In genomic region chr7:43758029-43758860, GRCh38 we compare ENCODE assay signal across 1 cellular context.
A peak's percentile ranks its signal among the peaks of the same experiment; 100 is the strongest.
TF ChIP-seq lines count a peak whose summit lies in the region.

A gene with protein sequence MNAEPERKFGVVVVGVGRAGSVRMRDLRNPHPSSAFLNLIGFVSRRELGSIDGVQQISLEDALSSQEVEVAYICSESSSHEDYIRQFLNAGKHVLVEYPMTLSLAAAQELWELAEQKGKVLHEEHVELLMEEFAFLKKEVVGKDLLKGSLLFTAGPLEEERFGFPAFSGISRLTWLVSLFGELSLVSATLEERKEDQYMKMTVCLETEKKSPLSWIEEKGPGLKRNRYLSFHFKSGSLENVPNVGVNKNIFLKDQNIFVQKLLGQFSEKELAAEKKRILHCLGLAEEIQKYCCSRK (plus strand): TSS chr7:43758680. CDS start chr7:43771159, 12,479 bp downstream.

TF ChIP-seq in K562, 482 proteins besides CTCF, POLR2A, EP300 and RAD21 (continued from another document):
- TF ChIP-seq, protein P1, sequence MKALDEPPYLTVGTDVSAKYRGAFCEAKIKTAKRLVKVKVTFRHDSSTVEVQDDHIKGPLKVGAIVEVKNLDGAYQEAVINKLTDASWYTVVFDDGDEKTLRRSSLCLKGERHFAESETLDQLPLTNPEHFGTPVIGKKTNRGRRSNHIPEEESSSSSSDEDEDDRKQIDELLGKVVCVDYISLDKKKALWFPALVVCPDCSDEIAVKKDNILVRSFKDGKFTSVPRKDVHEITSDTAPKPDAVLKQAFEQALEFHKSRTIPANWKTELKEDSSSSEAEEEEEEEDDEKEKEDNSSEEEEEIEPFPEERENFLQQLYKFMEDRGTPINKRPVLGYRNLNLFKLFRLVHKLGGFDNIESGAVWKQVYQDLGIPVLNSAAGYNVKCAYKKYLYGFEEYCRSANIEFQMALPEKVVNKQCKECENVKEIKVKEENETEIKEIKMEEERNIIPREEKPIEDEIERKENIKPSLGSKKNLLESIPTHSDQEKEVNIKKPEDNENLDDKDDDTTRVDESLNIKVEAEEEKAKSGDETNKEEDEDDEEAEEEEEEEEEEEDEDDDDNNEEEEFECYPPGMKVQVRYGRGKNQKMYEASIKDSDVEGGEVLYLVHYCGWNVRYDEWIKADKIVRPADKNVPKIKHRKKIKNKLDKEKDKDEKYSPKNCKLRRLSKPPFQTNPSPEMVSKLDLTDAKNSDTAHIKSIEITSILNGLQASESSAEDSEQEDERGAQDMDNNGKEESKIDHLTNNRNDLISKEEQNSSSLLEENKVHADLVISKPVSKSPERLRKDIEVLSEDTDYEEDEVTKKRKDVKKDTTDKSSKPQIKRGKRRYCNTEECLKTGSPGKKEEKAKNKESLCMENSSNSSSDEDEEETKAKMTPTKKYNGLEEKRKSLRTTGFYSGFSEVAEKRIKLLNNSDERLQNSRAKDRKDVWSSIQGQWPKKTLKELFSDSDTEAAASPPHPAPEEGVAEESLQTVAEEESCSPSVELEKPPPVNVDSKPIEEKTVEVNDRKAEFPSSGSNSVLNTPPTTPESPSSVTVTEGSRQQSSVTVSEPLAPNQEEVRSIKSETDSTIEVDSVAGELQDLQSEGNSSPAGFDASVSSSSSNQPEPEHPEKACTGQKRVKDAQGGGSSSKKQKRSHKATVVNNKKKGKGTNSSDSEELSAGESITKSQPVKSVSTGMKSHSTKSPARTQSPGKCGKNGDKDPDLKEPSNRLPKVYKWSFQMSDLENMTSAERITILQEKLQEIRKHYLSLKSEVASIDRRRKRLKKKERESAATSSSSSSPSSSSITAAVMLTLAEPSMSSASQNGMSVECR (CRISPR knock-in tag; IDR thresholded peaks at IDR 0.05) = 0 out of 2 replicates have a peak, but pooled peaks have one; percentile 9
- TF ChIP-seq, protein P2, sequence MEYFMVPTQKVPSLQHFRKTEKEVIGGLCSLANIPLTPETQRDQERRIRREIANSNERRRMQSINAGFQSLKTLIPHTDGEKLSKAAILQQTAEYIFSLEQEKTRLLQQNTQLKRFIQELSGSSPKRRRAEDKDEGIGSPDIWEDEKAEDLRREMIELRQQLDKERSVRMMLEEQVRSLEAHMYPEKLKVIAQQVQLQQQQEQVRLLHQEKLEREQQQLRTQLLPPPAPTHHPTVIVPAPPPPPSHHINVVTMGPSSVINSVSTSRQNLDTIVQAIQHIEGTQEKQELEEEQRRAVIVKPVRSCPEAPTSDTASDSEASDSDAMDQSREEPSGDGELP (CRISPR knock-in tag; IDR thresholded peaks at IDR 0.05; ENCODE audit: borderline replicate concordance) = peak; percentile 8; the same call in 1 of the 2 replicates
- no peak for TF ChIP-seq ZNF561 (CRISPR knock-in tag; conservative IDR thresholded peaks at IDR 0.05)
- no peak for TF ChIP-seq MAFG (tag; conservative IDR thresholded peaks at IDR 0.05)
- TF ChIP-seq PTBP1 (IDR thresholded peaks at IDR 0.05; ENCODE audit: low read depth, low read length) = no peak
- TF ChIP-seq CBX3 (IDR thresholded peaks at IDR 0.05; ENCODE audit: borderline replicate concordance in 1 of 2, low read length in 2 of 2) = no peak
- TF ChIP-seq MYC (IDR thresholded peaks at IDR 0.05; ENCODE audit: low read depth, low read length) = peak; percentile 79
- TF ChIP-seq MYC (CRISPR knock-in tag; IDR thresholded peaks at IDR 0.05; ENCODE audit: borderline replicate concordance, low read depth) = peak; percentile 77; the same call in 1 of the 2 replicates
- TF ChIP-seq TBL1XR1 (IDR thresholded peaks at IDR 0.05; ENCODE audit: low read length in 2 of 2) = 0 out of 4 replicates have a peak, but pooled peaks of 1 of the 2 experiments have one; percentile 20
- no peak for TF ChIP-seq NFIC (IDR thresholded peaks at IDR 0.05)
- peak in 2 of 3 experiments; percentile 1 to 11 for TF ChIP-seq YY1 (IDR thresholded peaks at IDR 0.05; ENCODE audit: borderline replicate concordance in 1 of 3, control insufficient read depth in 1 of 3, extremely low read depth in 1 of 3, insufficient read depth in 3 of 3, insufficient read length in 1 of 3, insufficient replicate concordance in 2 of 3, low read depth in 1 of 3, low read length in 2 of 3)
- TF ChIP-seq NUFIP1 (IDR thresholded peaks at IDR 0.05; ENCODE audit: partially characterized antibody) = no peak
- no peak for TF ChIP-seq TCFL5 (CRISPR knock-in tag; conservative IDR thresholded peaks at IDR 0.05)
- no peak; the same call in 1 of the 2 replicates for TF ChIP-seq ZBTB1 (CRISPR knock-in tag; IDR thresholded peaks at IDR 0.05; ENCODE audit: borderline replicate concordance, low read depth)
- TF ChIP-seq SMARCA5 (IDR thresholded peaks at IDR 0.05) = no peak
- peak; percentile 57; the same call in 1 of the 2 replicates for TF ChIP-seq L3MBTL2 (IDR thresholded peaks at IDR 0.05)
- TF ChIP-seq CCNT2 (IDR thresholded peaks at IDR 0.05; ENCODE audit: borderline replicate concordance, extremely low read depth, insufficient read length, low read depth, low read length) = peak; percentile 19
- no peak for TF ChIP-seq YBX1 (IDR thresholded peaks at IDR 0.05)
- no peak for TF ChIP-seq FOXJ3 (CRISPR knock-in tag; IDR thresholded peaks at IDR 0.05)
- no peak for TF ChIP-seq CBFA2T3 (IDR thresholded peaks at IDR 0.05)
- 0 out of 2 replicates have a peak, but pooled peaks have one; percentile 41 for TF ChIP-seq MTA3 (IDR thresholded peaks at IDR 0.05; ENCODE audit: borderline replicate concordance)
